ENCODE assay signal across 1 cellular context in the genomic region with DNA sequence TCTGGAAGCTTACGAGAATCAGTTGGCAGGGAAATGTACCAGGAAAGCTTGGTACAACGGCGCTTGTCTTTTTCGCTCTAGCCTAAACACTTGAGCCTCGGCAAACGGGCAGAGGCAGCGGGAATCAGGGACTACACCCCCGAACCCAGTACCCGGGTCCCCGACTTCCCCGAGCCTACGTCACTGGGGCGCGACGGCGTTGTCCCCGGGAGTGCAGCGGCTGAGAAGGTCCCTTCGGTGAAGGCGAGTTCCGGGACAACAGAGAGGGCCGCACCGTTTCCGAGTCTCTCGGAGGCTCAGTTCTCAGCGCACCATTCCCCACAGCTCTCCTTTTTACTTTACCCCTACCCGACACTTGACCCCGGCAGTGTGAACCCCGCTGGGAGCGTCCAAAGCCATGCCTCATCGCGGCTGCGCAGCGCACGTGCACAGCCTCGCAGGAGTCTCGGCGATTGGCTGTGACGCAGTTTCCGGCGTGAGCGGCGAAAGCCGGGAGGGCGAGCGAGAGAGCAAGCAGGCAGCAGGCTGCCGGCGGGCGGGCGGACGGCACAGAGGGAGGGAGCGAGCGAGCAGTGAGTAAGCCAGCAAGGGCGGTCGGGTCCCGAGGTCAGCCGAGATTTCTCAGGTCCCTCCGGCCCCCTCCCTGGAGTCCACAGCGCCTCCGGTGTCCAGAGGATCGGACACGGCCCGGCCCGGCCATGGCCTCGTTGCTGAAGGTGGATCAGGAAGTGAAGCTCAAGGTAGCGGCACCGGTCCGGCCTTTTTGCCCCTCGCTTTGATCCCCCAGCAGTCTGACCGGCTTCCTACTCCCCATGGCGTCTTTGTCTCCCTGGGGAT.
TF ChIP-seq lines count a peak whose summit lies in the region.

A gene with protein sequence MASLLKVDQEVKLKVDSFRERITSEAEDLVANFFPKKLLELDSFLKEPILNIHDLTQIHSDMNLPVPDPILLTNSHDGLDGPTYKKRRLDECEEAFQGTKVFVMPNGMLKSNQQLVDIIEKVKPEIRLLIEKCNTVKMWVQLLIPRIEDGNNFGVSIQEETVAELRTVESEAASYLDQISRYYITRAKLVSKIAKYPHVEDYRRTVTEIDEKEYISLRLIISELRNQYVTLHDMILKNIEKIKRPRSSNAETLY (plus strand): TSS at position 464 of the 837 bp plus-strand sequence. CDS start 235 bp downstream, at position 699.

TF ChIP-seq in K562, 482 proteins besides CTCF, POLR2A, EP300 and RAD21 (continued from another document and continues in another):
- TF ChIP-seq, protein P1, sequence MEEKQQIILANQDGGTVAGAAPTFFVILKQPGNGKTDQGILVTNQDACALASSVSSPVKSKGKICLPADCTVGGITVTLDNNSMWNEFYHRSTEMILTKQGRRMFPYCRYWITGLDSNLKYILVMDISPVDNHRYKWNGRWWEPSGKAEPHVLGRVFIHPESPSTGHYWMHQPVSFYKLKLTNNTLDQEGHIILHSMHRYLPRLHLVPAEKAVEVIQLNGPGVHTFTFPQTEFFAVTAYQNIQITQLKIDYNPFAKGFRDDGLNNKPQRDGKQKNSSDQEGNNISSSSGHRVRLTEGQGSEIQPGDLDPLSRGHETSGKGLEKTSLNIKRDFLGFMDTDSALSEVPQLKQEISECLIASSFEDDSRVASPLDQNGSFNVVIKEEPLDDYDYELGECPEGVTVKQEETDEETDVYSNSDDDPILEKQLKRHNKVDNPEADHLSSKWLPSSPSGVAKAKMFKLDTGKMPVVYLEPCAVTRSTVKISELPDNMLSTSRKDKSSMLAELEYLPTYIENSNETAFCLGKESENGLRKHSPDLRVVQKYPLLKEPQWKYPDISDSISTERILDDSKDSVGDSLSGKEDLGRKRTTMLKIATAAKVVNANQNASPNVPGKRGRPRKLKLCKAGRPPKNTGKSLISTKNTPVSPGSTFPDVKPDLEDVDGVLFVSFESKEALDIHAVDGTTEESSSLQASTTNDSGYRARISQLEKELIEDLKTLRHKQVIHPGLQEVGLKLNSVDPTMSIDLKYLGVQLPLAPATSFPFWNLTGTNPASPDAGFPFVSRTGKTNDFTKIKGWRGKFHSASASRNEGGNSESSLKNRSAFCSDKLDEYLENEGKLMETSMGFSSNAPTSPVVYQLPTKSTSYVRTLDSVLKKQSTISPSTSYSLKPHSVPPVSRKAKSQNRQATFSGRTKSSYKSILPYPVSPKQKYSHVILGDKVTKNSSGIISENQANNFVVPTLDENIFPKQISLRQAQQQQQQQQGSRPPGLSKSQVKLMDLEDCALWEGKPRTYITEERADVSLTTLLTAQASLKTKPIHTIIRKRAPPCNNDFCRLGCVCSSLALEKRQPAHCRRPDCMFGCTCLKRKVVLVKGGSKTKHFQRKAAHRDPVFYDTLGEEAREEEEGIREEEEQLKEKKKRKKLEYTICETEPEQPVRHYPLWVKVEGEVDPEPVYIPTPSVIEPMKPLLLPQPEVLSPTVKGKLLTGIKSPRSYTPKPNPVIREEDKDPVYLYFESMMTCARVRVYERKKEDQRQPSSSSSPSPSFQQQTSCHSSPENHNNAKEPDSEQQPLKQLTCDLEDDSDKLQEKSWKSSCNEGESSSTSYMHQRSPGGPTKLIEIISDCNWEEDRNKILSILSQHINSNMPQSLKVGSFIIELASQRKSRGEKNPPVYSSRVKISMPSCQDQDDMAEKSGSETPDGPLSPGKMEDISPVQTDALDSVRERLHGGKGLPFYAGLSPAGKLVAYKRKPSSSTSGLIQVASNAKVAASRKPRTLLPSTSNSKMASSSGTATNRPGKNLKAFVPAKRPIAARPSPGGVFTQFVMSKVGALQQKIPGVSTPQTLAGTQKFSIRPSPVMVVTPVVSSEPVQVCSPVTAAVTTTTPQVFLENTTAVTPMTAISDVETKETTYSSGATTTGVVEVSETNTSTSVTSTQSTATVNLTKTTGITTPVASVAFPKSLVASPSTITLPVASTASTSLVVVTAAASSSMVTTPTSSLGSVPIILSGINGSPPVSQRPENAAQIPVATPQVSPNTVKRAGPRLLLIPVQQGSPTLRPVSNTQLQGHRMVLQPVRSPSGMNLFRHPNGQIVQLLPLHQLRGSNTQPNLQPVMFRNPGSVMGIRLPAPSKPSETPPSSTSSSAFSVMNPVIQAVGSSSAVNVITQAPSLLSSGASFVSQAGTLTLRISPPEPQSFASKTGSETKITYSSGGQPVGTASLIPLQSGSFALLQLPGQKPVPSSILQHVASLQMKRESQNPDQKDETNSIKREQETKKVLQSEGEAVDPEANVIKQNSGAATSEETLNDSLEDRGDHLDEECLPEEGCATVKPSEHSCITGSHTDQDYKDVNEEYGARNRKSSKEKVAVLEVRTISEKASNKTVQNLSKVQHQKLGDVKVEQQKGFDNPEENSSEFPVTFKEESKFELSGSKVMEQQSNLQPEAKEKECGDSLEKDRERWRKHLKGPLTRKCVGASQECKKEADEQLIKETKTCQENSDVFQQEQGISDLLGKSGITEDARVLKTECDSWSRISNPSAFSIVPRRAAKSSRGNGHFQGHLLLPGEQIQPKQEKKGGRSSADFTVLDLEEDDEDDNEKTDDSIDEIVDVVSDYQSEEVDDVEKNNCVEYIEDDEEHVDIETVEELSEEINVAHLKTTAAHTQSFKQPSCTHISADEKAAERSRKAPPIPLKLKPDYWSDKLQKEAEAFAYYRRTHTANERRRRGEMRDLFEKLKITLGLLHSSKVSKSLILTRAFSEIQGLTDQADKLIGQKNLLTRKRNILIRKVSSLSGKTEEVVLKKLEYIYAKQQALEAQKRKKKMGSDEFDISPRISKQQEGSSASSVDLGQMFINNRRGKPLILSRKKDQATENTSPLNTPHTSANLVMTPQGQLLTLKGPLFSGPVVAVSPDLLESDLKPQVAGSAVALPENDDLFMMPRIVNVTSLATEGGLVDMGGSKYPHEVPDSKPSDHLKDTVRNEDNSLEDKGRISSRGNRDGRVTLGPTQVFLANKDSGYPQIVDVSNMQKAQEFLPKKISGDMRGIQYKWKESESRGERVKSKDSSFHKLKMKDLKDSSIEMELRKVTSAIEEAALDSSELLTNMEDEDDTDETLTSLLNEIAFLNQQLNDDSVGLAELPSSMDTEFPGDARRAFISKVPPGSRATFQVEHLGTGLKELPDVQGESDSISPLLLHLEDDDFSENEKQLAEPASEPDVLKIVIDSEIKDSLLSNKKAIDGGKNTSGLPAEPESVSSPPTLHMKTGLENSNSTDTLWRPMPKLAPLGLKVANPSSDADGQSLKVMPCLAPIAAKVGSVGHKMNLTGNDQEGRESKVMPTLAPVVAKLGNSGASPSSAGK (IDR thresholded peaks at IDR 0.05) = peak; percentile 74
- TF ChIP-seq STAT5B (CRISPR knock-in tag; IDR thresholded peaks at IDR 0.05) (no peak), BCOR (IDR thresholded peaks at IDR 0.05) (peak; percentile 68; the same call in 1 of the 2 replicates), C11orf30 (IDR thresholded peaks at IDR 0.05; ENCODE audit: low read depth) (peak; percentile 99), ATF1 (CRISPR knock-in tag; IDR thresholded peaks at IDR 0.05) (peak; percentile 92), ATF1 (tag; IDR thresholded peaks at IDR 0.05) (peak; percentile 100), NUFIP1 (IDR thresholded peaks at IDR 0.05; ENCODE audit: partially characterized antibody) (no peak), ETV1 (tag; conservative IDR thresholded peaks at IDR 0.05; ENCODE audit: low read depth) (peak; percentile 52; the same call in 1 of the 2 replicates), POLR2B (IDR thresholded peaks at IDR 0.05; ENCODE audit: low read depth, partially characterized antibody) (peak; percentile 77), ETS2 (tag; IDR thresholded peaks at IDR 0.05; ENCODE audit: borderline replicate concordance, poor library complexity, severe bottlenecking) (no peak), ELF1 (tag; IDR thresholded peaks at IDR 0.05) (peak; percentile 93), NONO (IDR thresholded peaks at IDR 0.05; ENCODE audit: low read depth in 2 of 2, low read length in 1 of 2) (no peak), ZNF217 (CRISPR knock-in tag; IDR thresholded peaks at IDR 0.05) (no peak), MIER1 (IDR thresholded peaks at IDR 0.05; ENCODE audit: low read depth) (no peak), RB1 (IDR thresholded peaks at IDR 0.05; ENCODE audit: low read depth) (peak; percentile 45; the same call in 1 of the 2 replicates), XRCC5 (IDR thresholded peaks at IDR 0.05; ENCODE audit: low read depth, low read length) (peak; percentile 41; the same call in 1 of the 2 replicates), GABPB2 (CRISPR knock-in tag; conservative IDR thresholded peaks at IDR 0.05) (no peak), ZNF408 (CRISPR knock-in tag; IDR thresholded peaks at IDR 0.05; ENCODE audit: low read depth) (no peak), ZBTB1 (CRISPR knock-in tag; IDR thresholded peaks at IDR 0.05; ENCODE audit: borderline replicate concordance, low read depth) (no peak), IRF2 (CRISPR knock-in tag; IDR thresholded peaks at IDR 0.05) (no peak), CXXC5 (CRISPR knock-in tag; IDR thresholded peaks at IDR 0.05) (peak; percentile 91), CBFA2T3 (IDR thresholded peaks at IDR 0.05) (0 out of 2 replicates have a peak, but pooled peaks have one; percentile 9), ZNF263 (CRISPR knock-in tag; IDR thresholded peaks at IDR 0.05; ENCODE audit: borderline replicate concordance) (no peak), CEBPG (CRISPR knock-in tag; IDR thresholded peaks at IDR 0.05) (peak; percentile 44; the same call in 1 of the 2 replicates), CEBPG (tag; conservative IDR thresholded peaks at IDR 0.05 in 1 of 2, IDR thresholded peaks at IDR 0.05 in 1 of 2) (no peak), POLR2AphosphoS2 (IDR thresholded peaks at IDR 0.05; ENCODE audit: low read length) (no peak), HMG20A (CRISPR knock-in tag; conservative IDR thresholded peaks at IDR 0.05) (no peak), RBM14 (IDR thresholded peaks at IDR 0.05; ENCODE audit: borderline replicate concordance, insufficient read depth, low read depth, low read length) (0 out of 2 replicates have a peak, but pooled peaks have one; percentile 52), SETDB1 (IDR thresholded peaks at IDR 0.05; ENCODE audit: low read length) (no peak), LEF1 (IDR thresholded peaks at IDR 0.05) (peak; percentile 90; the same call in 1 of the 2 replicates)
- TF ChIP-seq, protein P2, sequence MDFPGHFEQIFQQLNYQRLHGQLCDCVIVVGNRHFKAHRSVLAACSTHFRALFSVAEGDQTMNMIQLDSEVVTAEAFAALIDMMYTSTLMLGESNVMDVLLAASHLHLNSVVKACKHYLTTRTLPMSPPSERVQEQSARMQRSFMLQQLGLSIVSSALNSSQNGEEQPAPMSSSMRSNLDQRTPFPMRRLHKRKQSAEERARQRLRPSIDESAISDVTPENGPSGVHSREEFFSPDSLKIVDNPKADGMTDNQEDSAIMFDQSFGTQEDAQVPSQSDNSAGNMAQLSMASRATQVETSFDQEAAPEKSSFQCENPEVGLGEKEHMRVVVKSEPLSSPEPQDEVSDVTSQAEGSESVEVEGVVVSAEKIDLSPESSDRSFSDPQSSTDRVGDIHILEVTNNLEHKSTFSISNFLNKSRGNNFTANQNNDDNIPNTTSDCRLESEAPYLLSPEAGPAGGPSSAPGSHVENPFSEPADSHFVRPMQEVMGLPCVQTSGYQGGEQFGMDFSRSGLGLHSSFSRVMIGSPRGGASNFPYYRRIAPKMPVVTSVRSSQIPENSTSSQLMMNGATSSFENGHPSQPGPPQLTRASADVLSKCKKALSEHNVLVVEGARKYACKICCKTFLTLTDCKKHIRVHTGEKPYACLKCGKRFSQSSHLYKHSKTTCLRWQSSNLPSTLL (IDR thresholded peaks at IDR 0.05) = no peak
- TF ChIP-seq, protein P3, sequence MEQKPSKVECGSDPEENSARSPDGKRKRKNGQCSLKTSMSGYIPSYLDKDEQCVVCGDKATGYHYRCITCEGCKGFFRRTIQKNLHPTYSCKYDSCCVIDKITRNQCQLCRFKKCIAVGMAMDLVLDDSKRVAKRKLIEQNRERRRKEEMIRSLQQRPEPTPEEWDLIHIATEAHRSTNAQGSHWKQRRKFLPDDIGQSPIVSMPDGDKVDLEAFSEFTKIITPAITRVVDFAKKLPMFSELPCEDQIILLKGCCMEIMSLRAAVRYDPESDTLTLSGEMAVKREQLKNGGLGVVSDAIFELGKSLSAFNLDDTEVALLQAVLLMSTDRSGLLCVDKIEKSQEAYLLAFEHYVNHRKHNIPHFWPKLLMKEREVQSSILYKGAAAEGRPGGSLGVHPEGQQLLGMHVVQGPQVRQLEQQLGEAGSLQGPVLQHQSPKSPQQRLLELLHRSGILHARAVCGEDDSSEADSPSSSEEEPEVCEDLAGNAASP (IDR thresholded peaks at IDR 0.05) = no peak
- TF ChIP-seq, protein P4, sequence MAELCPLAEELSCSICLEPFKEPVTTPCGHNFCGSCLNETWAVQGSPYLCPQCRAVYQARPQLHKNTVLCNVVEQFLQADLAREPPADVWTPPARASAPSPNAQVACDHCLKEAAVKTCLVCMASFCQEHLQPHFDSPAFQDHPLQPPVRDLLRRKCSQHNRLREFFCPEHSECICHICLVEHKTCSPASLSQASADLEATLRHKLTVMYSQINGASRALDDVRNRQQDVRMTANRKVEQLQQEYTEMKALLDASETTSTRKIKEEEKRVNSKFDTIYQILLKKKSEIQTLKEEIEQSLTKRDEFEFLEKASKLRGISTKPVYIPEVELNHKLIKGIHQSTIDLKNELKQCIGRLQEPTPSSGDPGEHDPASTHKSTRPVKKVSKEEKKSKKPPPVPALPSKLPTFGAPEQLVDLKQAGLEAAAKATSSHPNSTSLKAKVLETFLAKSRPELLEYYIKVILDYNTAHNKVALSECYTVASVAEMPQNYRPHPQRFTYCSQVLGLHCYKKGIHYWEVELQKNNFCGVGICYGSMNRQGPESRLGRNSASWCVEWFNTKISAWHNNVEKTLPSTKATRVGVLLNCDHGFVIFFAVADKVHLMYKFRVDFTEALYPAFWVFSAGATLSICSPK (IDR thresholded peaks at IDR 0.05; ENCODE audit: borderline replicate concordance) = no peak
- TF ChIP-seq, protein P5, sequence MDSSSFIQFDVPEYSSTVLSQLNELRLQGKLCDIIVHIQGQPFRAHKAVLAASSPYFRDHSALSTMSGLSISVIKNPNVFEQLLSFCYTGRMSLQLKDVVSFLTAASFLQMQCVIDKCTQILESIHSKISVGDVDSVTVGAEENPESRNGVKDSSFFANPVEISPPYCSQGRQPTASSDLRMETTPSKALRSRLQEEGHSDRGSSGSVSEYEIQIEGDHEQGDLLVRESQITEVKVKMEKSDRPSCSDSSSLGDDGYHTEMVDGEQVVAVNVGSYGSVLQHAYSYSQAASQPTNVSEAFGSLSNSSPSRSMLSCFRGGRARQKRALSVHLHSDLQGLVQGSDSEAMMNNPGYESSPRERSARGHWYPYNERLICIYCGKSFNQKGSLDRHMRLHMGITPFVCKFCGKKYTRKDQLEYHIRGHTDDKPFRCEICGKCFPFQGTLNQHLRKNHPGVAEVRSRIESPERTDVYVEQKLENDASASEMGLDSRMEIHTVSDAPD (CRISPR knock-in tag; IDR thresholded peaks at IDR 0.05) = no peak
- TF ChIP-seq, protein P6, sequence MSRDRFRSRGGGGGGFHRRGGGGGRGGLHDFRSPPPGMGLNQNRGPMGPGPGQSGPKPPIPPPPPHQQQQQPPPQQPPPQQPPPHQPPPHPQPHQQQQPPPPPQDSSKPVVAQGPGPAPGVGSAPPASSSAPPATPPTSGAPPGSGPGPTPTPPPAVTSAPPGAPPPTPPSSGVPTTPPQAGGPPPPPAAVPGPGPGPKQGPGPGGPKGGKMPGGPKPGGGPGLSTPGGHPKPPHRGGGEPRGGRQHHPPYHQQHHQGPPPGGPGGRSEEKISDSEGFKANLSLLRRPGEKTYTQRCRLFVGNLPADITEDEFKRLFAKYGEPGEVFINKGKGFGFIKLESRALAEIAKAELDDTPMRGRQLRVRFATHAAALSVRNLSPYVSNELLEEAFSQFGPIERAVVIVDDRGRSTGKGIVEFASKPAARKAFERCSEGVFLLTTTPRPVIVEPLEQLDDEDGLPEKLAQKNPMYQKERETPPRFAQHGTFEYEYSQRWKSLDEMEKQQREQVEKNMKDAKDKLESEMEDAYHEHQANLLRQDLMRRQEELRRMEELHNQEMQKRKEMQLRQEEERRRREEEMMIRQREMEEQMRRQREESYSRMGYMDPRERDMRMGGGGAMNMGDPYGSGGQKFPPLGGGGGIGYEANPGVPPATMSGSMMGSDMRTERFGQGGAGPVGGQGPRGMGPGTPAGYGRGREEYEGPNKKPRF (IDR thresholded peaks at IDR 0.05; ENCODE audit: low read depth, low read length) = no peak
